In the genomic region with DNA sequence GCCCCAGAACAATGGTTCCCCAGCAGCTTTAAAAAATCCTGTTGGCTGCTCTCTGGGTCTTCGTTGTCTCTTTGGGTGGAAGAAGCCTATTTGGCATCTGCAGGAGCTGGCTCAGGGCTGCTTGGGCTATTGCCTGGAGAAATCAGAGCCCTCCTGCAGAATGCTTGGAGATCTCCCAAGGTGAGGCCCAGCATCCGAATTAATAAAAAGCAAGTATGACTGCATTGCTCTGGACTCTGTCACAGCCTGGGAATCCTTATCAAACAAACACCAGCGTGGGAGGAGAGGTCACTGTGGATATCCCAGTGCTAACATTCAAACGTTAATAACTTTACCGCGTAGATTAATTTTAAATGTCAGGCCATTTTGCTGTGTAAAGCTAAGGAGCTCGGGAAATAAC, we compare ENCODE assay signal across 26 cellular contexts.
"Had no signal": no experiment of that assay in that cellular context is flagged by ENCODE, and none has a peak within 500 bp of the region (broad histone marks: within the 10 kb centered on the region; RNA-seq: fewer than 3 reads in every experiment).

No MANE protein-coding gene starts in this region.

- H3K4me1 ChIP-seq: left ventricle myocardium inferior, parathyroid adenoma, psoas muscle, stomach, tibial artery, upper lobe of right lung had no signal

- H3K4me3 ChIP-seq: cardiac muscle cell, esophagus muscularis mucosa, left ventricle myocardium inferior, psoas muscle, sigmoid colon, smooth muscle cell, stomach, tibial artery, upper lobe of right lung had no signal

- DNase-seq: activated CD4-positive, alpha-beta T cell treated with anti-CD3 and anti-CD28 coated beads for 4 hours; activated CD4-positive, alpha-beta T cell treated with anti-CD3 and anti-CD28 coated beads, Interleukin-2, amount 50 U/mL, for 48 hours; activated CD8-positive, alpha-beta memory T cell treated with anti-CD3 and anti-CD28 coated beads for 24 hours; activated effector memory CD4-positive, alpha-beta T cell treated with anti-CD3 and anti-CD28 coated beads, Interleukin-2, amount 50 U/mL, for 16 hours; activated naive CD4-positive, alpha-beta T cell treated with anti-CD3 and anti-CD28 coated beads, Interleukin-2, amount 50 U/mL, for 16 hours; anterior cingulate cortex; kidney glomerular epithelial cell; left ventricle myocardium inferior; mammary epithelial cell; naive thymus-derived CD4-positive, alpha-beta T cell; nucleus accumbens; psoas muscle; sigmoid colon; stimulated activated CD4-positive, alpha-beta T cell treated with anti-CD3 and anti-CD28 coated beads, Interleukin-1b, Interleukin-23, amount 100 ng/mL, for 48 hours; stimulated activated naive B cell treated with anti-CD40 and anti-IgM and Interleukin-4, amounts not matched to agents 10 μg/mL and 1 μg/mL and 100 μg/mL, for 72 hours; stomach; T-cell; tibial artery; upper lobe of right lung had no signal

- ATAC-seq: naive thymus-derived CD4-positive, alpha-beta T cell; T-cell; upper lobe of right lung had no signal

- H2AFZ ChIP-seq: parathyroid adenoma had no signal

- H3K9me3 ChIP-seq: psoas muscle, sigmoid colon, stomach, tibial artery, upper lobe of right lung had no signal

- H3K27ac Mint-ChIP-seq: naive thymus-derived CD4-positive, alpha-beta T cell; stimulated activated naive B cell treated with anti-CD40 and anti-IgM and Interleukin-4, amounts not matched to agents 10 μg/mL and 1 μg/mL and 100 μg/mL, for 72 hours; T-cell; T-helper 2 cell treated with Interferon-gamma antibody and Interleukin-4, amounts not matched to agents 5 μg/mL and 100 μg/mL, for 36 hours had no signal

- H3K27ac ChIP-seq: cardiac muscle cell, esophagus muscularis mucosa, left ventricle myocardium inferior, parathyroid adenoma, psoas muscle, stomach, tibial artery, upper lobe of right lung had no signal

- H3K36me3 ChIP-seq: cardiac muscle cell, esophagus muscularis mucosa, left ventricle myocardium inferior, sigmoid colon, stomach, tibial artery, upper lobe of right lung had no signal

- H3K4me3 Mint-ChIP-seq: naive thymus-derived CD4-positive, alpha-beta T cell; neural crest cell; stimulated activated naive B cell treated with anti-CD40 and anti-IgM and Interleukin-4, amounts not matched to agents 10 μg/mL and 1 μg/mL and 100 μg/mL, for 72 hours; T-cell; T-helper 2 cell treated with Interferon-gamma antibody and Interleukin-4, amounts not matched to agents 5 μg/mL and 100 μg/mL, for 36 hours had no signal

- H3K36me3 Mint-ChIP-seq: naive thymus-derived CD4-positive, alpha-beta T cell; stimulated activated naive B cell treated with anti-CD40 and anti-IgM and Interleukin-4, amounts not matched to agents 10 μg/mL and 1 μg/mL and 100 μg/mL, for 72 hours; T-cell had no signal

- FAIRE-seq: frontal cortex had no signal

- H3K4me2 ChIP-seq: smooth muscle cell had no signal

- H3K9me3 Mint-ChIP-seq: naive thymus-derived CD4-positive, alpha-beta T cell; neural crest cell; stimulated activated naive B cell treated with anti-CD40 and anti-IgM and Interleukin-4, amounts not matched to agents 10 μg/mL and 1 μg/mL and 100 μg/mL, for 72 hours; T-cell; T-helper 2 cell treated with Interferon-gamma antibody and Interleukin-4, amounts not matched to agents 5 μg/mL and 100 μg/mL, for 36 hours had no signal

- H3K27me3 ChIP-seq: esophagus muscularis mucosa, sigmoid colon, tibial artery, upper lobe of right lung had no signal

- H3K4me1 Mint-ChIP-seq: neural crest cell; stimulated activated naive B cell treated with anti-CD40 and anti-IgM and Interleukin-4, amounts not matched to agents 10 μg/mL and 1 μg/mL and 100 μg/mL, for 72 hours; T-cell had no signal

- H3K79me2 ChIP-seq: parathyroid adenoma had no signal

- H3K9ac ChIP-seq: parathyroid adenoma had no signal
